Comparison of ENCODE assay signal across 9 cellular contexts in the genomic region with DNA sequence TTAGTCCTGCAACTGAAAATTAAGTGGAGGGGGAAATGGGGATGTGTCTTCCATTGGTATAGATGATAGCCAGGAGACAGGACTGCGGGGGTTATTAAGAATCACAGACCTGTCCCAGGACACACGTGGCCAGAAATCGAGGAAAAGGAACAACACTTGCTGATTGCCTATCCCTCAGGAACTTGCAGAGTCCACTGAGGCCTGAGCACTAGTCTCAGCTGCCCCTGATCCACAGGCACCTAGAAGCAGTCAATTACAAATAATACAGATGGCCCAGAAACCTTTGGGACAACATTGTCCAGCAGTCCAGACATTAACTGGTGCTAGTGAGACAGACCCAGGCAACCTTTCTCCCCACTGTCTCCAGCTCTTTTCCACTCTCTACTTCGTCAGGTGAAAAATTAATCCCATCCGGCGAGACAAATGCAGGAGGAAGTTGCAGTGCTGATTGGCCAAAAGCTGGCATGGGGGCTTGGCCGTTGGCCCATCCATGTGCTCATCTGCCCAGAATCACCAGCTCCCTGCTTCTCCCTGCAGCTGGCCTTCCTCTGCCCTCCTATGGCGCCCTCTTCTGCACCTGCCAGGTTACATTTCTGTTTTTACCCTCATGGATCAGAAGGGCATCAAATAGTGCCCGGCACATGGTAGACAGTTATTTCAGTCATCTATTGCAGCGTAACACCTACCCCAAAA. TPM values are rescaled to one million over a fixed set of nuclear protein-coding genes. Genes with fewer than 3 reads are reported as not detected.
DNase-seq lines count a peak whose midpoint lies in the region; ATAC-seq, FAIRE-seq and TF ChIP-seq lines count a peak whose summit lies in the region.
"Had no signal": no experiment of that assay in that cellular context is flagged by ENCODE, and none has a peak within 500 bp of the region (broad histone marks: within the 10 kb centered on the region; RNA-seq: fewer than 3 reads in every experiment).

No MANE protein-coding gene starts in this region.

- 68% methylated on average over 10 of the region's 10 CpGs for WGBS in A549 (ENCODE audit: missing lambda C conversion rate)

- POLR2A ChIA-PET in A549 (lab: Yijun Ruan, JAX), result interaction anchor here (0.6 to 1.5 kb wide), 2 partner anchors 10 to 146 kb away, joined by 3 to 7 read pairs; no protein-coding TSS in a partner anchor

- DNase-seq in A549 (ENCODE audit: low read depth in 1 of 2, low spot score in 1 of 2) (peak in 1 of 2 experiments; percentile 66), NCI-H774 (lab: John Stamatoyannopoulos, UW) (peak; percentile 26), left kidney (ENCODE audit: low read depth, low spot score) (peak; percentile 57), vagina (ENCODE audit: extremely low spot score in 2 of 2) (peak; percentile 28 to 83)
- peak; percentile 47 for DNase-seq in activated naive CD8-positive, alpha-beta T cell treated with anti-CD3 and anti-CD28 coated beads for 36 hours

- H3K9me3 Mint-ChIP-seq in activated naive CD8-positive, alpha-beta T cell treated with anti-CD3 and anti-CD28 coated beads for 36 hours, result no peaks in the 10 kb centered on the region

- peak overlapping the region; percentile 64 to 79; a peak in 4 of 6 replicates for H3K27ac ChIP-seq in A549
- no peak overlapping the region for H3K27ac ChIP-seq in vagina
- H3K27ac ChIP-seq: skin epidermis had no signal

- no peak overlapping the region for H3K27ac Mint-ChIP-seq in activated naive CD8-positive, alpha-beta T cell treated with anti-CD3 and anti-CD28 coated beads for 36 hours

- H3K27me3 ChIP-seq in vagina, result no peaks in the 10 kb centered on the region

- peaks cover 7% of the 10 kb centered on the region for H3K36me3 Mint-ChIP-seq in activated naive CD8-positive, alpha-beta T cell treated with anti-CD3 and anti-CD28 coated beads for 36 hours

- H3K4me1 ChIP-seq in A549 (peaks cover 40% of the 10 kb centered on the region), vagina (peaks cover 16% of the 10 kb centered on the region)

- TF ChIP-seq POLR2A in A549 (IDR thresholded peaks at IDR 0.05; ENCODE audit: low read length) (no peak), vagina (IDR thresholded peaks at IDR 0.05) (no peak)

- no peak for TF ChIP-seq EP300 in A549 (IDR thresholded peaks at IDR 0.05)

- H3K36me3 ChIP-seq in vagina, result no peaks in the 10 kb centered on the region

- no peak overlapping the region for H3K4me3 Mint-ChIP-seq in activated naive CD8-positive, alpha-beta T cell treated with anti-CD3 and anti-CD28 coated beads for 36 hours

- TF ChIP-seq CTCF in A549 (IDR thresholded peaks at IDR 0.05), result peak; percentile 46
- 0 out of 2 replicates have a peak, but pooled peaks have one; percentile 39 for TF ChIP-seq CTCF in GM12874 (IDR thresholded peaks at IDR 0.05; ENCODE audit: insufficient read depth, low read depth, low read length)
- TF ChIP-seq CTCF in vagina (IDR thresholded peaks at IDR 0.05), result peak in 1 of 3 experiments; percentile 13

- FAIRE-seq in A549 (lab: Jason Lieb, UNC), result no peak

- intact Hi-C loops in vagina (cut with DNase I), result no loop called here

- no peaks in the 10 kb centered on the region for H3K27me3 Mint-ChIP-seq in activated naive CD8-positive, alpha-beta T cell treated with anti-CD3 and anti-CD28 coated beads for 36 hours

- no peak overlapping the region; the same call in 2 of the 3 replicates for H3K4me2 ChIP-seq in A549

- CTCF ChIA-PET in A549 (lab: Yijun Ruan, JAX), result interaction anchor here (0.8 to 4.1 kb wide), 16 partner anchors 9 to 125 kb away, joined by 3 to 32 read pairs (median 4); no protein-coding TSS in a partner anchor

- H3K4me3 ChIP-seq in A549 (no peak overlapping the region), vagina (no peak overlapping the region)
- H3K4me3 ChIP-seq: skin epidermis had no signal

- no peaks in the 10 kb centered on the region for H3K9me3 ChIP-seq in A549
- H3K9me3 ChIP-seq in vagina, result no peaks in the 10 kb centered on the region

- ATAC-seq in A549, result peak in 1 of 2 experiments; percentile 14; a peak in 2 of 6 replicates
- ATAC-seq in GM21528 (IDR thresholded peaks at IDR 0.05; ENCODE audit: low FRiP score, unreplicated experiment), result no peak
- ATAC-seq in GM18520 (IDR thresholded peaks at IDR 0.05; ENCODE audit: unreplicated experiment), result no peak

- peaks cover 23% of the 10 kb centered on the region for H3K4me1 Mint-ChIP-seq in activated naive CD8-positive, alpha-beta T cell treated with anti-CD3 and anti-CD28 coated beads for 36 hours

- TF ChIP-seq RAD21 in A549 (conservative IDR thresholded peaks at IDR 0.05 in 1 of 2, IDR thresholded peaks at IDR 0.05 in 1 of 2), result peak; percentile 74 to 83

TF ChIP-seq in A549, 52 proteins besides CTCF, POLR2A, EP300 and RAD21:
- TF ChIP-seq SMC3 (IDR thresholded peaks at IDR 0.05) (peak; percentile 67), MAX (IDR thresholded peaks at IDR 0.05) (peak; percentile 64; the same call in 1 of the 2 replicates), MAFK (IDR thresholded peaks at IDR 0.05; ENCODE audit: partially characterized antibody) (no peak), NFE2L2 (conservative IDR thresholded peaks at IDR 0.05; ENCODE audit: low read length) (no peak)
TF ChIP-seq in A549: peak in this region for 2.

RNA-seq across cellular contexts. Expression of gene B4GALT1, which starts 3.5 kb away (rescaled TPM):
- polyA plus RNA-seq in A549 (2011; rRNA removed), result 180 and 191 TPM in 2 replicates
- polyA plus RNA-seq in A549 (2012; cell fraction: cytosol; rRNA removed), result 52.5 and 77.2 TPM in 2 replicates
- polyA plus RNA-seq in A549 (2012; cell fraction: nucleus; rRNA removed), result 58.3 and 75.3 TPM in 2 replicates
- 140 to 182 TPM (median 167 TPM) in 3 replicates for polyA plus RNA-seq in A549 (2017; fragmentation: RNase III; extraction: RNeasy Plus Mini Kit Qiagen cat#74134 plus additional on column Dnase treatment)
- 251 and 259 TPM in 2 replicates for polyA minus RNA-seq in A549 (2011; rRNA and poly(A)+ RNA removed)
- 10 to 100 TPM; 33.5 to 35.0 TPM for total RNA-seq in activated naive CD8-positive, alpha-beta T cell treated with anti-CD3 and anti-CD28 coated beads for 36 hours
- total RNA-seq in vagina, result 85.2 TPM
